In the genomic region with DNA sequence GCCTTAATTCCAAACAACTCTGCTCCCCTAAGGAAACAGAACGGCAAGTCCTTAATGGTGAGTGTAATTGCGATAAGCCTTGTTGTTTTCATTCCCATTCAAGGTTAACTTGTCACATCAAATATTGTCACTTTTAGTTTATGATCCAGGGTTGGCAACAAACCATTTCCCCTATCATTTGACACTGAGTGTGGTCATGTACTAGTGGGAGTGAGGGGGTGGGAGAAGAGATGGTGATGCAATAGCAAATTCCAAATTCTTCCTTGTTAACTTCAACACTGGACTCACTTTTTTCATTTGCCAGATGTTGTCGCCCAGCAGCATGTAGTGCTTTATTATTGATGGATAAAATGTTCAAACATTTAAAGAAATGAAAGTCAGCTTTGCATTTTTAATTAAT, we compare ENCODE assay signal across 18 cellular contexts.
DNase-seq lines count a peak whose midpoint lies in the region; ATAC-seq, FAIRE-seq and TF ChIP-seq lines count a peak whose summit lies in the region.
"Had no signal": no experiment of that assay in that cellular context is flagged by ENCODE, and none has a peak within 500 bp of the region (broad histone marks: within the 10 kb centered on the region; RNA-seq: fewer than 3 reads in every experiment).

No MANE protein-coding gene starts in this region.

- peak; percentile 16 for FAIRE-seq in D721Med (lab: Jason Lieb, UNC)
- FAIRE-seq in K562 (lab: Jason Lieb, UNC) = no peak
- FAIRE-seq: GM12892 had no signal

- intact Hi-C loops in K562 (cut with micrococcal nuclease) = no loop called here

- no peak overlapping the region for H3K4me3 ChIP-seq in K562
- H3K4me3 ChIP-seq: Peyer's patch had no signal

- no peaks in the 10 kb centered on the region for H4K20me1 ChIP-seq in K562 (replicated peaks; ENCODE audit: control insufficient read depth, insufficient read depth, low read length)

- POLR2A ChIA-PET in K562 (lab: Yijun Ruan, JAX) = no interaction called here

- no peaks in the 10 kb centered on the region for H3K9me3 ChIP-seq in K562 (replicated peaks; ENCODE audit: control insufficient read depth, insufficient read depth, low read depth, low read length)

- peak in 2 of 3 experiments; percentile 5 to 50 for DNase-seq in NCI-H1417 (lab: John Stamatoyannopoulos, UW)
- DNase-seq in NCI-H1417 treated with DMSO at 0.1 percent for 48 hours (lab: John Stamatoyannopoulos, UW) = no peak
- DNase-seq in D721Med (ENCODE audit: insufficient read length, low spot score) = no peak
- DNase-seq in K562 (ENCODE audit: extremely low read depth in 1 of 4, low spot score in 3 of 4) = no peak
- DNase-seq in renal cortical epithelial cell (ENCODE audit: low read depth) = peak; percentile 21
- no peak for DNase-seq in stimulated activated naive CD4-positive, alpha-beta T cell (lab: John Stamatoyannopoulos, UW)
- DNase-seq: Calu3; CD8-positive, alpha-beta T cell; DMS79; NCI-H2107; NCI-H510A treated with DMSO at 0.1 percent for 48 hours; NK-92 treated with Interleukin-12 subunit alpha and Interleukin-12 subunit beta, amount 100 ng/mL, for 24 hours; Peyer's patch; SW 1271 had no signal

- H3K27ac ChIP-seq in K562 (ENCODE audit: extremely low read depth, low read depth, low read length) = no peak overlapping the region
- H3K27ac ChIP-seq: KMS-11, Peyer's patch had no signal

- H3K4me2 ChIP-seq in K562 (ENCODE audit: insufficient read depth, low read length) = no peak overlapping the region
- H3K4me2 ChIP-seq: KMS-11 had no signal

- no TSS peak for BruUV-seq in K562 (replicated peaks; lab: Mats Ljungman, UMichigan)

- no peak for TF ChIP-seq POLR2A in K562 (conservative IDR thresholded peaks at IDR 0.05)

- no peaks in the 10 kb centered on the region for H3K36me3 ChIP-seq in K562 (ENCODE audit: control insufficient read depth, insufficient read depth, low read length)
- H3K36me3 ChIP-seq: Peyer's patch had no signal

- TF ChIP-seq CTCF in D721Med (IDR thresholded peaks at IDR 0.05; ENCODE audit: insufficient read depth, missing control alignments) (no peak), K562 (IDR thresholded peaks at IDR 0.05 in 2 of 3, conservative IDR thresholded peaks at IDR 0.05 in 1 of 3; ENCODE audit: insufficient read depth in 2 of 3, low read depth in 1 of 3, low read length in 3 of 3) (no peak)

- H3K4me1 ChIP-seq in K562 (replicated peaks in 1 of 2; ENCODE audit: control insufficient read depth in 2 of 2, insufficient read depth in 2 of 2, low read length in 2 of 2) = no peaks in the 10 kb centered on the region
- H3K4me1 ChIP-seq: Peyer's patch had no signal

- TF ChIP-seq EP300 in K562 (IDR thresholded peaks at IDR 0.05; ENCODE audit: low read length) = no peak

- WGBS in K562 (ENCODE audit: insufficient coverage, low coverage, missing lambda C conversion rate) = 0% methylated on average over 3 of the region's 3 CpGs

- no peak for ATAC-seq in K562
- no peak for ATAC-seq in HG03025 (IDR thresholded peaks at IDR 0.05; ENCODE audit: low FRiP score, unreplicated experiment)
- ATAC-seq in GM18498 (IDR thresholded peaks at IDR 0.05; ENCODE audit: unreplicated experiment) = no peak
- ATAC-seq: CD8-positive, alpha-beta T cell had no signal

- no peaks in the 10 kb centered on the region for H3K79me2 ChIP-seq in K562 (ENCODE audit: control insufficient read depth, insufficient read depth, low read length)

- in situ Hi-C loops in K562 (cut with MboI) = no loop called here

- TF ChIP-seq RAD21 in K562 (CRISPR knock-in tag; conservative IDR thresholded peaks at IDR 0.05 in 1 of 2, IDR thresholded peaks at IDR 0.05 in 1 of 2) = no peak

- no peaks in the 10 kb centered on the region for H3K9me1 ChIP-seq in K562 (ENCODE audit: control insufficient read depth, insufficient read depth, low read length)

- no peaks in the 10 kb centered on the region for H3K27me3 ChIP-seq in K562 (ENCODE audit: control insufficient read depth in 2 of 2, insufficient read depth in 2 of 2, low read length in 2 of 2)
- H3K27me3 ChIP-seq: Peyer's patch had no signal

- CTCF ChIA-PET in K562 (lab: Yijun Ruan, JAX; ENCODE audit: low intra/inter-chr PET ratio) = no interaction called here

- H2AFZ ChIP-seq in K562 (ENCODE audit: low read depth, low read length) = no peak overlapping the region

- no peak overlapping the region for H3K9ac ChIP-seq in K562 (ENCODE audit: insufficient read depth in 1 of 2, low read depth in 2 of 2, low read length in 2 of 2)
- H3K9ac ChIP-seq: KMS-11 had no signal

TF ChIP-seq in K562, 482 proteins besides CTCF, POLR2A, EP300 and RAD21:
- TF ChIP-seq CEBPB (tag; IDR thresholded peaks at IDR 0.05) (0 out of 2 replicates have a peak, but pooled peaks have one; percentile 11), MCM5 (IDR thresholded peaks at IDR 0.05; ENCODE audit: low read depth) (no peak), ATF3 (IDR thresholded peaks at IDR 0.05) (peak; percentile 50; the same call in 1 of the 2 replicates), ATF3 (CRISPR knock-in tag; conservative IDR thresholded peaks at IDR 0.05) (no peak), PRPF4 (IDR thresholded peaks at IDR 0.05; ENCODE audit: insufficient read depth, low read depth, low read length, poor library complexity, severe bottlenecking) (no peak), HIVEP1 (CRISPR knock-in tag; IDR thresholded peaks at IDR 0.05) (no peak), E2F6 (IDR thresholded peaks at IDR 0.05; ENCODE audit: borderline replicate concordance in 1 of 2, extremely low read depth in 1 of 2, insufficient read depth in 1 of 2, insufficient read length in 1 of 2, low read depth in 1 of 2, low read length in 1 of 2, poor library complexity in 1 of 2, severe bottlenecking in 1 of 2) (no peak), CREB3 (tag; conservative IDR thresholded peaks at IDR 0.05; ENCODE audit: low read depth) (no peak), IFI16 (CRISPR knock-in tag; IDR thresholded peaks at IDR 0.05) (no peak), CBX5 (IDR thresholded peaks at IDR 0.05; ENCODE audit: borderline replicate concordance, low read depth) (no peak), TRIM24 (IDR thresholded peaks at IDR 0.05) (no peak), TCFL5 (CRISPR knock-in tag; conservative IDR thresholded peaks at IDR 0.05) (no peak), ZNF23 (CRISPR knock-in tag; IDR thresholded peaks at IDR 0.05) (no peak), KHSRP (IDR thresholded peaks at IDR 0.05) (no peak), KDM4B (IDR thresholded peaks at IDR 0.05; ENCODE audit: borderline replicate concordance in 2 of 2, low read depth in 1 of 2) (no peak), LARP7 (IDR thresholded peaks at IDR 0.05) (no peak), ELF1 (tag; IDR thresholded peaks at IDR 0.05) (no peak), CEBPG (CRISPR knock-in tag; IDR thresholded peaks at IDR 0.05) (no peak), CEBPG (tag; conservative IDR thresholded peaks at IDR 0.05 in 1 of 2, IDR thresholded peaks at IDR 0.05 in 1 of 2) (0 out of 4 replicates have a peak, but pooled peaks of 1 of the 2 experiments have one; percentile 9), NFIC (IDR thresholded peaks at IDR 0.05) (no peak)
- TF ChIP-seq, protein P1, sequence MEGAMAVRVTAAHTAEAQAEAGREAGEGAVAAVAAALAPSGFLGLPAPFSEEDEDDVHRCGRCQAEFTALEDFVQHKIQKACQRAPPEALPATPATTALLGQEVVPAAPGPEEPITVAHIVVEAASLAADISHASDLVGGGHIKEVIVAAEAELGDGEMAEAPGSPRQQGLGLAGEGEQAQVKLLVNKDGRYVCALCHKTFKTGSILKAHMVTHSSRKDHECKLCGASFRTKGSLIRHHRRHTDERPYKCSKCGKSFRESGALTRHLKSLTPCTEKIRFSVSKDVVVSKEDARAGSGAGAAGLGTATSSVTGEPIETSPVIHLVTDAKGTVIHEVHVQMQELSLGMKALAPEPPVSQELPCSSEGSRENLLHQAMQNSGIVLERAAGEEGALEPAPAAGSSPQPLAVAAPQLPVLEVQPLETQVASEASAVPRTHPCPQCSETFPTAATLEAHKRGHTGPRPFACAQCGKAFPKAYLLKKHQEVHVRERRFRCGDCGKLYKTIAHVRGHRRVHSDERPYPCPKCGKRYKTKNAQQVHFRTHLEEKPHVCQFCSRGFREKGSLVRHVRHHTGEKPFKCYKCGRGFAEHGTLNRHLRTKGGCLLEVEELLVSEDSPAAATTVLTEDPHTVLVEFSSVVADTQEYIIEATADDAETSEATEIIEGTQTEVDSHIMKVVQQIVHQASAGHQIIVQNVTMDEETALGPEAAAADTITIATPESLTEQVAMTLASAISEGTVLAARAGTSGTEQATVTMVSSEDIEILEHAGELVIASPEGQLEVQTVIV (CRISPR knock-in tag; IDR thresholded peaks at IDR 0.05; ENCODE audit: borderline replicate concordance) = no peak
TF ChIP-seq in K562: peak in this region for 3.

Comparison
In these comparisons a context has a peak if more than half of its experiments do, and no peak if none do; other contexts are left out.
1. DNase-seq: peak in NCI-H1417 (2 of 3) and renal cortical epithelial cell (single experiment); none in NCI-H1417 treated with DMSO at 0.1 percent for 48 hours (single experiment), D721Med (single experiment), K562 (0 of 4) and stimulated activated naive CD4-positive, alpha-beta T cell (0 of 6).